Comparison of ENCODE assay signal across 18 cellular contexts in genomic region chr10:80425901-80426300, GRCh38.
"Had no signal": no experiment of that assay in that cellular context is flagged by ENCODE, and none has a peak within 500 bp of the region (broad histone marks: within the 10 kb centered on the region; RNA-seq: fewer than 3 reads in every experiment).

No MANE protein-coding gene starts in this region.

- H3K4me3 Mint-ChIP-seq: dendritic cell treated with granulocyte-macrophage colony-stimulating factor and Interleukin-4, amounts not matched to agents 40 ng/mL and 50 ng/mL, for 4 days; effector memory CD8-positive, alpha-beta T cell; endodermal cell had no signal

- H3K9me3 Mint-ChIP-seq: dendritic cell treated with granulocyte-macrophage colony-stimulating factor and Interleukin-4, amounts not matched to agents 40 ng/mL and 50 ng/mL, for 4 days; effector memory CD8-positive, alpha-beta T cell; endodermal cell had no signal

- DNase-seq: colonic mucosa; cortex of kidney; effector CD8-positive, alpha-beta T cell; effector memory CD8-positive, alpha-beta T cell; endodermal cell; foreskin keratinocyte; head of caudate nucleus; heart right ventricle; hippocampal formation; left cardiac atrium; left lung; left ventricle myocardium superior; lower lobe of right lung; mesenchymal stem cell; midbrain had no signal

- H3K27ac Mint-ChIP-seq: dendritic cell treated with granulocyte-macrophage colony-stimulating factor and Interleukin-4, amounts not matched to agents 40 ng/mL and 50 ng/mL, for 4 days; effector memory CD8-positive, alpha-beta T cell; endodermal cell had no signal

- H3K4me3 ChIP-seq: colonic mucosa, esophagus muscularis mucosa, gastroesophageal sphincter, heart right ventricle, left lung, lower lobe of right lung had no signal

- H3K27ac ChIP-seq: colonic mucosa, esophagus muscularis mucosa, foreskin keratinocyte, gastroesophageal sphincter, heart right ventricle, left lung, lower lobe of right lung had no signal

- H3K4me1 ChIP-seq: colonic mucosa, esophagus muscularis mucosa, foreskin keratinocyte, gastroesophageal sphincter, left lung, lower lobe of right lung had no signal

- H3K36me3 ChIP-seq: colonic mucosa had no signal

- H3K27me3 Mint-ChIP-seq: effector memory CD8-positive, alpha-beta T cell had no signal

- H3K9me3 ChIP-seq: colonic mucosa, esophagus muscularis mucosa, gastroesophageal sphincter, heart right ventricle, left lung, lower lobe of right lung had no signal

- H3K27me3 ChIP-seq: colonic mucosa, esophagus muscularis mucosa, foreskin keratinocyte, gastroesophageal sphincter, heart right ventricle, left lung had no signal
